16 cellular contexts compared by ENCODE assay signal in genomic region chr4:962231-963208, GRCh38. TPM values are rescaled to one million over a fixed set of nuclear protein-coding genes. Genes with fewer than 3 reads are reported as not detected.
A peak's percentile ranks its signal among the peaks of the same experiment; 100 is the strongest.
DNase-seq lines count a peak whose midpoint lies in the region; ATAC-seq, FAIRE-seq and TF ChIP-seq lines count a peak whose summit lies in the region.
"Had no signal": no experiment of that assay in that cellular context is flagged by ENCODE, and none has a peak within 500 bp of the region (broad histone marks: within the 10 kb centered on the region; RNA-seq: fewer than 3 reads in every experiment).

No MANE protein-coding gene starts in this region.

- H4K91ac ChIP-seq in H1 (replicated peaks; ENCODE audit: insufficient read length, low read length), result no peak overlapping the region

- no peak overlapping the region for H3K4me3 ChIP-seq in H1 (ENCODE audit: extremely low read depth in 1 of 4, insufficient read depth in 2 of 4, low read depth in 3 of 4, low read length in 4 of 4)
- H3K4me3 ChIP-seq: prostate gland, suprapubic skin had no signal

- peaks cover 2% of the 10 kb centered on the region; the same call in 1 of the 2 replicates for H3K23me2 ChIP-seq in H1 (ENCODE audit: low read depth, low read length)

- H3K27ac ChIP-seq in 22Rv1, result peak overlapping the region; percentile 91
- no peak overlapping the region for H3K27ac ChIP-seq in H1 (ENCODE audit: low read depth, low read length)
- H3K27ac ChIP-seq: HL-60, prostate gland, suprapubic skin had no signal

- peaks cover 1 to 4% (median 3%) of the 10 kb centered on the region in 4 experiments; a peak in 5 of 7 replicates for H3K27me3 ChIP-seq in H1 (replicated peaks in 1 of 4; ENCODE audit: control insufficient read depth in 3 of 4, extremely low read depth in 1 of 4, insufficient read depth in 3 of 4, low read length in 3 of 4)
- H3K27me3 ChIP-seq: suprapubic skin had no signal

- H3K56ac ChIP-seq in H1 (replicated peaks; ENCODE audit: insufficient read length, low read depth, low read length), result no peak overlapping the region

- H2BK120ac ChIP-seq in H1 (replicated peaks; ENCODE audit: low read depth, low read length), result no peak overlapping the region

- H2AFZ ChIP-seq in H1 (ENCODE audit: low read length), result no peak overlapping the region

- H4K8ac ChIP-seq in H1 (ENCODE audit: extremely low read depth, insufficient read depth, low read length), result no peak overlapping the region; the same call in 1 of the 2 replicates

- ATAC-seq in GM18867 (IDR thresholded peaks at IDR 0.05; ENCODE audit: unreplicated experiment), result no peak

- peaks cover 0 to 9% of the 10 kb centered on the region in 2 experiments for H4K20me1 ChIP-seq in H1 (replicated peaks in 1 of 2; ENCODE audit: control insufficient read depth in 1 of 2, insufficient read depth in 2 of 2, low read length in 2 of 2)

- no peak overlapping the region for H2BK20ac ChIP-seq in H1 (ENCODE audit: low read length)

- TF ChIP-seq POLR2A in H1 (IDR thresholded peaks at IDR 0.05; ENCODE audit: control extremely low read depth in 1 of 2, low read depth in 2 of 2, low read length in 2 of 2), result no peak

- no peak overlapping the region for H2BK15ac ChIP-seq in H1 (ENCODE audit: low read length)

- in situ Hi-C loops in ACHN (cut with HindIII; ENCODE audit: low pct_ligation_motif_present, low pct_unique_long_range_greater_than_20kb, low sequenced_read_pairs), result no loop called here

- H2BK12ac ChIP-seq in H1 (ENCODE audit: low read depth, low read length), result no peak overlapping the region

- no peak overlapping the region for H3K9ac ChIP-seq in H1 (replicated peaks in 1 of 4; ENCODE audit: extremely low read depth in 1 of 4, low read depth in 3 of 4, low read length in 3 of 4)

- POLR2A ChIA-PET in H1 (lab: Charles Lee; ENCODE audit: partially characterized antibody), result interaction anchor here (1.0 to 1.4 kb wide), 2 partner anchors 13 to 29 kb away, joined by 3 to 4 read pairs; no protein-coding TSS in a partner anchor

- peak; percentile 61 for TF ChIP-seq CTCF in 22Rv1 (IDR thresholded peaks at IDR 0.05)
- TF ChIP-seq CTCF in H1 (IDR thresholded peaks at IDR 0.05; ENCODE audit: control extremely low read depth in 1 of 3, insufficient read depth in 1 of 3, low read depth in 1 of 3, low read length in 3 of 3), result peak in 2 of 3 experiments; percentile 10 to 37; a peak in 1 of 4 replicates

- no peak overlapping the region for H3K14ac ChIP-seq in H1 (ENCODE audit: insufficient read length)

- no peak for FAIRE-seq in H1 (lab: Jason Lieb, UNC)
- FAIRE-seq: astrocyte had no signal

- CTCF ChIA-PET in H1 (lab: Charles Lee; ENCODE audit: partially characterized antibody), result interaction anchor here (0.6 to 1.7 kb wide), 7 partner anchors 17 to 71 kb away, joined by 3 to 4 read pairs (median 3); partner anchors contain the start of genes IDUA and SLC26A1

- no peak overlapping the region for H3K23ac ChIP-seq in H1 (ENCODE audit: insufficient read length)

- DNase-seq in DMS53 (lab: John Stamatoyannopoulos, UW), result peak; percentile 99
- peak; percentile 3 for DNase-seq in NCI-H2171 (lab: John Stamatoyannopoulos, UW)
- no peak for DNase-seq in H1 (ENCODE audit: low read depth in 1 of 2, low spot score in 2 of 2)
- no peak for DNase-seq in amniotic stem cell (lab: John Stamatoyannopoulos, UW)
- no peak for DNase-seq in ACHN
- DNase-seq in stimulated activated CD4-positive, alpha-beta T cell treated with anti-CD3 and anti-CD28 coated beads, Interleukin-4, amount 100 ng/mL, for 24 hours, result no peak
- DNase-seq: activated CD4-positive, alpha-beta T cell treated with anti-CD3 and anti-CD28 coated beads, Interleukin-2, amount 50 U/mL, for 4 hours; dermis blood vessel endothelial cell; HCEC 1CT; NCI-H446 treated with DMSO at 0.1 percent for 48 hours had no signal

- H3K18ac ChIP-seq in H1 (ENCODE audit: extremely low read depth, low read length), result no peak overlapping the region

- no peaks in the 10 kb centered on the region for H3K9me3 ChIP-seq in H1 (ENCODE audit: insufficient read depth in 2 of 2, low read depth in 1 of 2, low read length in 1 of 2)
- H3K9me3 ChIP-seq: prostate gland, suprapubic skin had no signal

- no peak overlapping the region for H4K5ac ChIP-seq in H1 (ENCODE audit: insufficient read length, low read depth, low read length)

- no peaks in the 10 kb centered on the region; a peak in 2 of 7 replicates for H3K4me1 ChIP-seq in H1 (replicated peaks in 1 of 4; ENCODE audit: control insufficient read depth in 3 of 4, insufficient read depth in 4 of 4, low read length in 3 of 4)
- H3K4me1 ChIP-seq: prostate gland had no signal

- no peaks in the 10 kb centered on the region for H3K79me2 ChIP-seq in H1 (ENCODE audit: control insufficient read depth in 1 of 2, insufficient read depth in 2 of 2, low read length in 2 of 2)

- H2BK5ac ChIP-seq in H1 (ENCODE audit: low read depth, low read length), result no peak overlapping the region

- 91% methylated on average over 47 of the region's 54 CpGs; no CpG with 5 or more reads in 1 of the 2 experiments for WGBS in H1 (ENCODE audit: extremely low coverage in 1 of 2, insufficient coverage in 1 of 2, insufficient read length in 1 of 2, insufficient replicate concordance in 2 of 2, low coverage in 1 of 2, low lambda C conversion rate in 2 of 2, missing lambda C conversion rate in 1 of 2), 2 experiments

- no peak overlapping the region for H2AK5ac ChIP-seq in H1 (ENCODE audit: low read depth, low read length)

- no peaks in the 10 kb centered on the region for H3K36me3 ChIP-seq in H1 (ENCODE audit: control insufficient read depth in 2 of 4, insufficient read depth in 4 of 4, low read length in 3 of 4)

- TF ChIP-seq RAD21 in H1 (IDR thresholded peaks at IDR 0.05 in 1 of 2, conservative IDR thresholded peaks at IDR 0.05 in 1 of 2; ENCODE audit: low read depth in 2 of 2, low read length in 2 of 2), result peak in 1 of 2 experiments; percentile 17; a peak in 2 of 4 replicates

- no peak overlapping the region for H3K4me2 ChIP-seq in H1 (ENCODE audit: insufficient read depth in 1 of 2, low read depth in 2 of 2, low read length in 2 of 2)

- no peak overlapping the region for H3K4ac ChIP-seq in H1 (replicated peaks; ENCODE audit: insufficient read length, low read depth, low read length)

- H3K79me1 ChIP-seq in H1 (ENCODE audit: low read depth, low read length), result no peaks in the 10 kb centered on the region

- TF ChIP-seq EP300 in H1 (IDR thresholded peaks at IDR 0.05; ENCODE audit: borderline replicate concordance in 1 of 2, low read depth in 2 of 2, low read length in 2 of 2), result no peak

TF ChIP-seq in H1, 55 proteins besides CTCF, POLR2A, EP300 and RAD21 (continues in another document):
- no peak for TF ChIP-seq TBP (IDR thresholded peaks at IDR 0.05; ENCODE audit: low read depth, low read length)

RNA-seq across cellular contexts. Expression of gene DGKQ, which starts 10.8 kb away (rescaled TPM):
- total RNA-seq in H1 (2021; fragmentation: NEBNext Ultra II Directional; extraction: Animal tissue kit (Norgen Biotek cat#: 25700)), result 9.3 and 9.7 TPM in 2 replicates
- polyA plus RNA-seq in H1 (2011; rRNA removed), result 7.3 and 14.5 TPM in 2 replicates
- 11.1 TPM for polyA plus RNA-seq in H1 (2011; cell fraction: cytosol; rRNA removed)
- 97.1 TPM for polyA plus RNA-seq in H1 (2011; cell fraction: nucleus; rRNA removed)
- 6.3 to 10.5 TPM (median 9.8 TPM) in 4 replicates for polyA plus RNA-seq in H1 (2012, experiment 1 of 2)
- 5.8 TPM for polyA plus RNA-seq in H1 (2012, experiment 2 of 2)
- 5.9 TPM for polyA plus RNA-seq in H1 (2013, experiment 1 of 2)
- 5.2 TPM for polyA plus RNA-seq in H1 (2013, experiment 2 of 2)
- 3.4 and 6.0 TPM in 2 replicates for polyA minus RNA-seq in H1 (2011; rRNA and poly(A)+ RNA removed)
- 10.1 TPM for polyA minus RNA-seq in H1 (2011; cell fraction: cytosol; rRNA and poly(A)+ RNA removed)
- polyA minus RNA-seq in H1 (2011; cell fraction: nucleus; rRNA and poly(A)+ RNA removed), result 13.6 TPM

RNA-seq across cellular contexts. Expression of gene IDUA, which starts 24.3 kb away (rescaled TPM):
- 4.8 and 6.5 TPM in 2 replicates for total RNA-seq in H1 (2021; fragmentation: NEBNext Ultra II Directional; extraction: Animal tissue kit (Norgen Biotek cat#: 25700))
- 2.8 and 5.8 TPM in 2 replicates for polyA plus RNA-seq in H1 (2011; rRNA removed)
- polyA plus RNA-seq in H1 (2011; cell fraction: cytosol; rRNA removed), result 3.5 TPM
- 30.1 TPM for polyA plus RNA-seq in H1 (2011; cell fraction: nucleus; rRNA removed)
- polyA plus RNA-seq in H1 (2012, experiment 1 of 2), result 1.3 to 4.4 TPM (median 2.7 TPM) in 4 replicates
- 1.2 TPM for polyA plus RNA-seq in H1 (2012, experiment 2 of 2)
- 2.0 TPM for polyA plus RNA-seq in H1 (2013, experiment 1 of 2)
- 2.1 TPM for polyA plus RNA-seq in H1 (2013, experiment 2 of 2)
- polyA minus RNA-seq in H1 (2011; rRNA and poly(A)+ RNA removed), result 0.93 and 1.1 TPM in 2 replicates
- polyA minus RNA-seq in H1 (2011; cell fraction: cytosol; rRNA and poly(A)+ RNA removed), result 2.7 TPM
- polyA minus RNA-seq in H1 (2011; cell fraction: nucleus; rRNA and poly(A)+ RNA removed), result 8.1 TPM

RNA-seq across cellular contexts. Expression of gene TMEM175, which starts 30.3 kb away (rescaled TPM):
- total RNA-seq in H1 (2021; fragmentation: NEBNext Ultra II Directional; extraction: Animal tissue kit (Norgen Biotek cat#: 25700)), result 3.0 and 4.9 TPM in 2 replicates
- 20.7 and 32.8 TPM in 2 replicates for polyA plus RNA-seq in H1 (2011; rRNA removed)
- 11.2 TPM for polyA plus RNA-seq in H1 (2011; cell fraction: cytosol; rRNA removed)
- 61.6 TPM for polyA plus RNA-seq in H1 (2011; cell fraction: nucleus; rRNA removed)
- 8.2 to 12.3 TPM (median 8.4 TPM) in 4 replicates for polyA plus RNA-seq in H1 (2012, experiment 1 of 2)
- polyA plus RNA-seq in H1 (2012, experiment 2 of 2), result 7.1 TPM
- polyA plus RNA-seq in H1 (2013, experiment 1 of 2), result 9.2 TPM
- 5.8 TPM for polyA plus RNA-seq in H1 (2013, experiment 2 of 2)
- polyA minus RNA-seq in H1 (2011; rRNA and poly(A)+ RNA removed), result 6.3 and 7.5 TPM in 2 replicates
- 2.9 TPM for polyA minus RNA-seq in H1 (2011; cell fraction: cytosol; rRNA and poly(A)+ RNA removed)
- polyA minus RNA-seq in H1 (2011; cell fraction: nucleus; rRNA and poly(A)+ RNA removed), result 7.2 TPM

RNA-seq across cellular contexts. Expression of gene GAK, which starts 30.4 kb away (rescaled TPM):
- 70.8 and 76.9 TPM in 2 replicates for total RNA-seq in H1 (2021; fragmentation: NEBNext Ultra II Directional; extraction: Animal tissue kit (Norgen Biotek cat#: 25700))
- 31.5 and 50.3 TPM in 2 replicates for polyA plus RNA-seq in H1 (2011; rRNA removed)
- polyA plus RNA-seq in H1 (2011; cell fraction: cytosol; rRNA removed), result 29.0 TPM
- polyA plus RNA-seq in H1 (2011; cell fraction: nucleus; rRNA removed), result 130 TPM
- 42.1 to 71.0 TPM (median 63.2 TPM) in 4 replicates for polyA plus RNA-seq in H1 (2012, experiment 1 of 2)
- polyA plus RNA-seq in H1 (2012, experiment 2 of 2), result 48.2 TPM
- 54.1 TPM for polyA plus RNA-seq in H1 (2013, experiment 1 of 2)
- polyA plus RNA-seq in H1 (2013, experiment 2 of 2), result 49.8 TPM
- polyA minus RNA-seq in H1 (2011; rRNA and poly(A)+ RNA removed), result 37.0 and 38.9 TPM in 2 replicates
- 24.0 TPM for polyA minus RNA-seq in H1 (2011; cell fraction: cytosol; rRNA and poly(A)+ RNA removed)
- 61.0 TPM for polyA minus RNA-seq in H1 (2011; cell fraction: nucleus; rRNA and poly(A)+ RNA removed)

RNA-seq across cellular contexts. Expression of gene SLC26A1, which starts 30.7 kb away (rescaled TPM):
- not detected in 2 replicates for total RNA-seq in H1 (2021; fragmentation: NEBNext Ultra II Directional; extraction: Animal tissue kit (Norgen Biotek cat#: 25700))
- polyA plus RNA-seq in H1 (2011; rRNA removed), result 0.11 and 0.14 TPM in 2 replicates
- polyA plus RNA-seq in H1 (2011; cell fraction: cytosol; rRNA removed), result 0.10 TPM
- 0.57 TPM for polyA plus RNA-seq in H1 (2011; cell fraction: nucleus; rRNA removed)
- polyA plus RNA-seq in H1 (2012, experiment 1 of 2), result 0.20 to 0.67 TPM (median 0.33 TPM) in 4 replicates
- 0.08 TPM for polyA plus RNA-seq in H1 (2012, experiment 2 of 2)
- polyA plus RNA-seq in H1 (2013, experiment 1 of 2), result 0.14 TPM
- 0.06 TPM for polyA plus RNA-seq in H1 (2013, experiment 2 of 2)
- polyA minus RNA-seq in H1 (2011; rRNA and poly(A)+ RNA removed), result 0.07 and 0.09 TPM in 2 replicates
- polyA minus RNA-seq in H1 (2011; cell fraction: cytosol; rRNA and poly(A)+ RNA removed), result not detected
- 0.20 TPM for polyA minus RNA-seq in H1 (2011; cell fraction: nucleus; rRNA and poly(A)+ RNA removed)
- total RNA-seq: dermis blood vessel endothelial cell had no signal

Comparison
In these comparisons a context has a peak if more than half of its experiments do, and no peak if none do; other contexts are left out.
1. DNase-seq: peak in DMS53 (single experiment) and NCI-H2171 (single experiment); none in H1 (0 of 2), amniotic stem cell (single experiment), ACHN (single experiment) and stimulated activated CD4-positive, alpha-beta T cell treated with anti-CD3 and anti-CD28 coated beads, Interleukin-4, amount 100 ng/mL, for 24 hours (single experiment).